In genomic region chr15:78506971-78507830, GRCh38 we compare ENCODE assay signal across 1 cellular context.
TF ChIP-seq lines count a peak whose summit lies in the region.

TSS of gene HYKK (plus strand) at chr15:78507577. CDS start at chr15:78513089, 5,512 bp downstream.

TF ChIP-seq in H1, 55 proteins besides CTCF, POLR2A, EP300 and RAD21 (continued from another document):
- TF ChIP-seq GTF2F1 (IDR thresholded peaks at IDR 0.05; ENCODE audit: borderline replicate concordance, low read depth, low read length) (no peak), JUND (IDR thresholded peaks at IDR 0.05; ENCODE audit: low read length) (no peak), BRCA1 (IDR thresholded peaks at IDR 0.05; ENCODE audit: low read depth, low read length) (no peak), RBBP5 (IDR thresholded peaks at IDR 0.05; ENCODE audit: borderline replicate concordance, low read depth, low read length) (no peak; the same call in 1 of the 2 replicates), RXRA (IDR thresholded peaks at IDR 0.05; ENCODE audit: insufficient read depth, low read depth, low read length) (no peak), TEAD4 (IDR thresholded peaks at IDR 0.05; ENCODE audit: low read depth, low read length) (peak; percentile 78; the same call in 1 of the 2 replicates), HDAC6 (IDR thresholded peaks at IDR 0.05; ENCODE audit: low read depth, low read length) (no peak), SIRT6 (IDR thresholded peaks at IDR 0.05; ENCODE audit: low read length) (no peak), KDM5A (IDR thresholded peaks at IDR 0.05; ENCODE audit: low read length) (no peak), POLR2AphosphoS5 (IDR thresholded peaks at IDR 0.05; ENCODE audit: low read depth, low read length) (0 out of 2 replicates have a peak, but pooled peaks have one; percentile 32), SP2 (IDR thresholded peaks at IDR 0.05; ENCODE audit: low read length) (no peak), TCF12 (IDR thresholded peaks at IDR 0.05; ENCODE audit: low read depth, low read length) (no peak), ATF2 (IDR thresholded peaks at IDR 0.05; ENCODE audit: low read length) (no peak), CEBPB (IDR thresholded peaks at IDR 0.05; ENCODE audit: low read depth, low read length) (no peak), HDAC2 (IDR thresholded peaks at IDR 0.05; ENCODE audit: borderline replicate concordance in 1 of 2, low read depth in 2 of 2, low read length in 2 of 2) (peak; percentile 37 to 76; a peak in 2 of 4 replicates), USF2 (IDR thresholded peaks at IDR 0.05; ENCODE audit: low read length) (no peak), TAF1 (IDR thresholded peaks at IDR 0.05; ENCODE audit: low read depth, low read length) (peak; percentile 65; the same call in 1 of the 2 replicates), ASH2L (IDR thresholded peaks at IDR 0.05; ENCODE audit: low read length) (no peak), NRF1 (IDR thresholded peaks at IDR 0.05; ENCODE audit: low read depth, low read length) (no peak), POU5F1 (IDR thresholded peaks at IDR 0.05; ENCODE audit: low read depth, low read length) (no peak), CBX5 (IDR thresholded peaks at IDR 0.05; ENCODE audit: low read depth, low read length) (no peak), MAX (IDR thresholded peaks at IDR 0.05) (peak; percentile 58; the same call in 1 of the 2 replicates), SIN3A (conservative IDR thresholded peaks at IDR 0.05 in 1 of 2, IDR thresholded peaks at IDR 0.05 in 1 of 2; ENCODE audit: low read depth in 1 of 2, low read length in 2 of 2) (no peak; a peak in 1 of 4 replicates), MAFK (IDR thresholded peaks at IDR 0.05; ENCODE audit: low read depth, low read length) (no peak), RFX5 (IDR thresholded peaks at IDR 0.05; ENCODE audit: borderline replicate concordance, low read depth, low read length) (no peak), CHD2 (IDR thresholded peaks at IDR 0.05; ENCODE audit: low read length) (no peak; the same call in none of the 2 replicates), TBP (IDR thresholded peaks at IDR 0.05; ENCODE audit: low read depth, low read length) (peak; percentile 48; the same call in 1 of the 2 replicates), CREB1 (IDR thresholded peaks at IDR 0.05) (no peak), SP4 (IDR thresholded peaks at IDR 0.05; ENCODE audit: low read length) (no peak), KDM4A (IDR thresholded peaks at IDR 0.05; ENCODE audit: low read depth, low read length, severe bottlenecking) (peak; percentile 96), SAP30 (IDR thresholded peaks at IDR 0.05; ENCODE audit: insufficient read depth, insufficient replicate concordance, low read length) (peak; percentile 76), SP1 (IDR thresholded peaks at IDR 0.05; ENCODE audit: low read depth, low read length) (peak; percentile 70; the same call in 1 of the 2 replicates), ATF3 (IDR thresholded peaks at IDR 0.05; ENCODE audit: insufficient read depth, low read depth, low read length) (no peak), CBX8 (IDR thresholded peaks at IDR 0.05; ENCODE audit: borderline replicate concordance, low read depth, low read length) (no peak), NANOG (IDR thresholded peaks at IDR 0.05; ENCODE audit: insufficient read depth, low read depth, low read length, poor library complexity, severe bottlenecking) (no peak), EZH2 (IDR thresholded peaks at IDR 0.05; ENCODE audit: low read depth, low read length, severe bottlenecking) (no peak), CHD7 (IDR thresholded peaks at IDR 0.05; ENCODE audit: insufficient replicate concordance, low read length) (no peak), E2F6 (IDR thresholded peaks at IDR 0.05) (no peak), YY1 (IDR thresholded peaks at IDR 0.05; ENCODE audit: low read depth, low read length) (no peak)
